ENCODE assay signal across 20 cellular contexts in genomic region chr10:50575477-50576244, GRCh38. TPM values are rescaled to one million over a fixed set of nuclear protein-coding genes. Genes with fewer than 3 reads are reported as not detected.
DNase-seq lines count a peak whose midpoint lies in the region; ATAC-seq and TF ChIP-seq lines count a peak whose summit lies in the region.
"Had no signal": no experiment of that assay in that cellular context is flagged by ENCODE, and none has a peak within 500 bp of the region (broad histone marks: within the 10 kb centered on the region; RNA-seq: fewer than 3 reads in every experiment).

No MANE protein-coding gene starts in this region.

- DNase-seq in GM23338 (ENCODE audit: low spot score) (no peak), SJCRH30 (no peak), sciatic nerve (ENCODE audit: low spot score) (no peak), retina (no peak), left colon (no peak)
- no peak for DNase-seq in effector memory CD8-positive, alpha-beta T cell
- DNase-seq: activated CD4-positive, CD25-positive, alpha-beta regulatory T cell; activated CD8-positive, alpha-beta T cell treated with anti-CD3 and anti-CD28 coated beads, Interleukin-2, amount 10 ng/mL, durations not matched to agents 7 days and 5 days; activated naive CD8-positive, alpha-beta T cell treated with anti-CD3 and anti-CD28 coated beads for 36 hours; BE2C; H9; NCI-H1436 treated with DMSO at 0.1 percent for 48 hours; NCI-H2171 treated with DMSO at 0.1 percent for 48 hours; OCI-M1; SHP77 treated with DMSO at 0.1 percent for 48 hours; sigmoid colon; stimulated activated naive CD8-positive, alpha-beta T cell treated with anti-CD3 and anti-CD28 coated beads, Interleukin-15, Interleukin-2, amounts not matched to agents 100 U/mL and 50 U/mL, for 24 hours had no signal

- TF ChIP-seq CTCF in GM23338 (conservative IDR thresholded peaks at IDR 0.05; ENCODE audit: low read depth in 2 of 2): no peak

- H3K4me3 ChIP-seq in GM23338 (no peak overlapping the region), SJCRH30 (no peak overlapping the region)
- H3K4me3 ChIP-seq: GM12878, sigmoid colon had no signal

- H2AFZ ChIP-seq in GM23338: no peak overlapping the region

- H3K36me3 ChIP-seq in GM23338 (ENCODE audit: insufficient read depth): no peaks in the 10 kb centered on the region
- no peaks in the 10 kb centered on the region for H3K36me3 ChIP-seq in SJCRH30
- H3K36me3 ChIP-seq: BE2C, sigmoid colon had no signal

- peak overlapping the region; percentile 14 for H3K27ac Mint-ChIP-seq in GM23338
- peak overlapping the region; percentile 41 for H3K27ac Mint-ChIP-seq in effector memory CD8-positive, alpha-beta T cell
- H3K27ac Mint-ChIP-seq: activated CD8-positive, alpha-beta T cell treated with anti-CD3 and anti-CD28 coated beads, Interleukin-2, amount 10 ng/mL, durations not matched to agents 7 days and 5 days; activated naive CD8-positive, alpha-beta T cell treated with anti-CD3 and anti-CD28 coated beads for 36 hours; type B pancreatic cell had no signal

- no peaks in the 10 kb centered on the region for H3K36me3 Mint-ChIP-seq in GM23338 (ENCODE audit: low read depth)
- H3K36me3 Mint-ChIP-seq in effector memory CD8-positive, alpha-beta T cell (ENCODE audit: insufficient read depth): no peaks in the 10 kb centered on the region

- ATAC-seq in GM23338 (no peak), sciatic nerve (peak; percentile 13), HG03025 (IDR thresholded peaks at IDR 0.05; ENCODE audit: low FRiP score, unreplicated experiment) (no peak), left colon (no peak)
- ATAC-seq in effector memory CD8-positive, alpha-beta T cell (replicated peaks): no peak
- ATAC-seq: activated CD8-positive, alpha-beta T cell treated with anti-CD3 and anti-CD28 coated beads, Interleukin-2, amount 10 ng/mL, durations not matched to agents 7 days and 5 days; GM12878; stimulated activated naive CD8-positive, alpha-beta T cell treated with anti-CD3 and anti-CD28 coated beads, Interleukin-15, Interleukin-2, amounts not matched to agents 100 U/mL and 50 U/mL, for 24 hours had no signal

- peaks cover 77% of the 10 kb centered on the region for H3K4me1 Mint-ChIP-seq in GM23338
- peaks cover 46 to 74% of the 10 kb centered on the region in 2 donors for H3K4me1 Mint-ChIP-seq in effector memory CD8-positive, alpha-beta T cell (ENCODE audit: low read depth in 2 of 2)

- H3F3A ChIP-seq in GM23338 (replicated peaks; ENCODE audit: low read depth): no peaks in the 10 kb centered on the region

- H3K27me3 ChIP-seq in GM23338 (ENCODE audit: insufficient read depth): no peaks in the 10 kb centered on the region
- no peaks in the 10 kb centered on the region for H3K27me3 ChIP-seq in SJCRH30
- H3K27me3 ChIP-seq: BE2C, sigmoid colon had no signal

- H3K4me2 ChIP-seq in GM23338: no peak overlapping the region

- intact Hi-C loops in sciatic nerve (cut with DNase I): no loop called here
- intact Hi-C loops in left colon (cut with DNase I, micrococcal nuclease): no loop called here

- H3K9me3 Mint-ChIP-seq in GM23338: no peaks in the 10 kb centered on the region
- H3K9me3 Mint-ChIP-seq in effector memory CD8-positive, alpha-beta T cell: no peaks in the 10 kb centered on the region
- H3K9me3 Mint-ChIP-seq: H9, type B pancreatic cell had no signal

- H3K4me1 ChIP-seq in GM23338 (ENCODE audit: insufficient read depth) (peaks cover 70% of the 10 kb centered on the region), SJCRH30 (peaks cover 35% of the 10 kb centered on the region)

- no peaks in the 10 kb centered on the region; the same call in 1 of the 2 replicates for H4K20me1 ChIP-seq in GM23338 (replicated peaks; ENCODE audit: insufficient read depth)

- no peaks in the 10 kb centered on the region for H3K9me2 ChIP-seq in GM23338 (ENCODE audit: insufficient read depth)

- H3K27ac ChIP-seq in GM23338 (ENCODE audit: low read depth) (no peak overlapping the region), SJCRH30 (peak overlapping the region; percentile 14; the same call in 1 of the 2 replicates)
- H3K27ac ChIP-seq: sigmoid colon had no signal

- peaks cover 79% of the 10 kb centered on the region for H3K79me2 ChIP-seq in GM23338 (replicated peaks; ENCODE audit: insufficient read depth)

- no peaks in the 10 kb centered on the region for H3K9me3 ChIP-seq in SJCRH30 (replicated peaks)
- H3K9me3 ChIP-seq: BE2C, sigmoid colon had no signal

- H3K4me3 Mint-ChIP-seq in GM23338: no peak overlapping the region
- no peak overlapping the region for H3K4me3 Mint-ChIP-seq in effector memory CD8-positive, alpha-beta T cell
- H3K4me3 Mint-ChIP-seq: activated CD8-positive, alpha-beta T cell treated with anti-CD3 and anti-CD28 coated beads, Interleukin-2, amount 10 ng/mL, durations not matched to agents 7 days and 5 days; activated naive CD8-positive, alpha-beta T cell treated with anti-CD3 and anti-CD28 coated beads for 36 hours; H9; type B pancreatic cell had no signal

- H3K27me3 Mint-ChIP-seq in GM23338 (ENCODE audit: insufficient read depth, low read depth, poor library complexity): no peaks in the 10 kb centered on the region
- no peaks in the 10 kb centered on the region for H3K27me3 Mint-ChIP-seq in effector memory CD8-positive, alpha-beta T cell
- H3K27me3 Mint-ChIP-seq: activated naive CD8-positive, alpha-beta T cell treated with anti-CD3 and anti-CD28 coated beads for 36 hours; type B pancreatic cell had no signal

TF ChIP-seq in GM23338, 12 proteins besides CTCF, POLR2A, EP300 and RAD21:
- no peak for TF ChIP-seq ZNF331 (CRISPR knock-in tag; IDR thresholded peaks at IDR 0.05; ENCODE audit: low read depth)
- TF ChIP-seq EZH2phosphoT487 (IDR thresholded peaks at IDR 0.05; ENCODE audit: unreplicated experiment): no peak

RNA-seq across cellular contexts. Expression of gene SGMS1, which starts 48.1 kb away (rescaled TPM):
- total RNA-seq in GM23338 (2014; rRNA removed; shearing (Covaris generic)): 33.6 and 34.7 TPM in 2 replicates
- 12.6 and 15.0 TPM in 2 replicates for polyA plus RNA-seq in GM23338 (2016; fragmentation: Nextera tagmentation; extraction: Ambion mirVana)
- 13.4 and 14.7 TPM in 2 replicates for total RNA-seq in SJCRH30 (2014; rRNA removed; shearing (Covaris generic))
- total RNA-seq in sciatic nerve: 54.7 TPM
- 10 to 100 TPM; 17.8 to 20.8 TPM for total RNA-seq in left colon
